ENCODE assay signal across 8 cellular contexts in genomic region chr14:44962573-44963528, GRCh38. TPM values are rescaled to one million over a fixed set of nuclear protein-coding genes. Genes with fewer than 3 reads are reported as not detected.
DNase-seq lines count a peak whose midpoint lies in the region; ATAC-seq and TF ChIP-seq lines count a peak whose summit lies in the region.

No MANE protein-coding gene starts in this region.

- TF ChIP-seq EP300 in ovary (IDR thresholded peaks at IDR 0.05) = no peak

- DNase-seq in activated CD4-positive, alpha-beta T cell treated with anti-CD3 and anti-CD28 coated beads, Interleukin-2, amount 50 U/mL, for 1 hour = peak; percentile 23
- peak; percentile 68 for DNase-seq in globus pallidus (ENCODE audit: low spot score)
- peak; percentile 59 to 79 (median 72) for DNase-seq in ovary
- no peak for DNase-seq in stimulated activated naive CD4-positive, alpha-beta T cell treated with Interleukin-2 at 50 U/mL for 16 hours (lab: John Stamatoyannopoulos, UW)

- H3K9me3 ChIP-seq in ES-I3 (ENCODE audit: control insufficient read depth, insufficient read depth, low read length) = no peaks in the 10 kb centered on the region
- no peaks in the 10 kb centered on the region for H3K9me3 ChIP-seq in ovary

- TF ChIP-seq CTCF in 22Rv1 (IDR thresholded peaks at IDR 0.05) (no peak), ovary (IDR thresholded peaks at IDR 0.05) (no peak)

- no peaks in the 10 kb centered on the region for H3K27me3 ChIP-seq in ovary

- no peak for TF ChIP-seq POLR2A in ovary (IDR thresholded peaks at IDR 0.05)

- H3K4me1 ChIP-seq in ES-I3 (ENCODE audit: insufficient read depth, low read length) = peaks cover 5% of the 10 kb centered on the region; the same call in 1 of the 2 replicates
- H3K4me1 ChIP-seq in ovary (ENCODE audit: insufficient read depth) = peaks cover 10% of the 10 kb centered on the region

- intact Hi-C loops in ovary (cut with DNase I) = loop anchor here in 1 of 4 donors (2.0 to 5.0 kb wide), 2 partner anchors 122 to 174 kb away; partner anchors contain the start of genes FANCM and PRPF39

- H3K27ac ChIP-seq in 22Rv1 (peak overlapping the region; percentile 94), ovary (peak overlapping the region; percentile 30 to 73)

- peak overlapping the region; percentile 90 for H3K4me3 ChIP-seq in ovary

- ATAC-seq in HG03378 (IDR thresholded peaks at IDR 0.05; ENCODE audit: unreplicated experiment) (peak; percentile 0), GM21381 (IDR thresholded peaks at IDR 0.05; ENCODE audit: unreplicated experiment) (no peak)

- WGBS in ovary, 3 donors = 3 to 9% (median 4%) methylated on average over 39 of the region's 39 CpGs

- H3K9ac ChIP-seq in ES-I3 (ENCODE audit: low read depth, low read length) = peak overlapping the region; percentile 65

- H3K36me3 ChIP-seq in ES-I3 (ENCODE audit: insufficient read depth, low read length) (no peaks in the 10 kb centered on the region), ovary (no peaks in the 10 kb centered on the region)

RNA-seq across cellular contexts. Expression of gene TOGARAM1, which starts 0.9 kb away (rescaled TPM):
- total RNA-seq in ovary = 10 to 100 TPM; 17.8 to 28.3 (median 21.8) TPM
- polyA plus RNA-seq in ovary = 10 to 100 TPM in 1 of 2 donors, 1 to 10 TPM in 1; 8.4 to 18.4 TPM

RNA-seq across cellular contexts. Expression of gene KLHL28, which starts 1.1 kb away (rescaled TPM):
- total RNA-seq in ovary = 10 to 100 TPM in 6 of 7 donors, 1 to 10 TPM in 1; 9.3 to 16.4 (median 15.6) TPM
- polyA plus RNA-seq in ovary = 1 to 10 TPM; 4.4 to 6.6 TPM
